8 cellular contexts compared by ENCODE assay signal in genomic region chr1:150621497-150622113, GRCh38. TPM values are rescaled to one million over a fixed set of nuclear protein-coding genes. Genes with fewer than 3 reads are reported as not detected.
A peak's percentile ranks its signal among the peaks of the same experiment; 100 is the strongest.
DNase-seq lines count a peak whose midpoint lies in the region; ATAC-seq and TF ChIP-seq lines count a peak whose summit lies in the region.

No MANE protein-coding gene starts in this region.

- peaks cover 23 to 74% (median 52%) of the 10 kb centered on the region in 4 donors for H3K4me1 ChIP-seq in stomach

- DNase-seq in DMS 273 (lab: John Stamatoyannopoulos, UW; ENCODE audit: unreplicated experiment), result peak; percentile 99
- peak; percentile 62 for DNase-seq in KBM-7
- peak; percentile 71 for DNase-seq in dedifferentiated amniotic fluid mesenchymal stem cell (ENCODE audit: extremely low spot score)
- peak; percentile 44 for DNase-seq in midbrain (lab: John Stamatoyannopoulos, UW)
- DNase-seq in stomach, result peak; percentile 60
- no peak for DNase-seq in KG1 (lab: John Stamatoyannopoulos, UW)

- H3K4me3 ChIP-seq in WI38 (ENCODE audit: low read depth, low read length), result no peak overlapping the region
- no peak overlapping the region for H3K4me3 ChIP-seq in stomach

- no peaks in the 10 kb centered on the region for H3K9me3 ChIP-seq in stomach

- H3K27me3 ChIP-seq in stomach, result no peaks in the 10 kb centered on the region

- WGBS in stomach, 5 donors, result 35 to 48% (median 39%) methylated on average over 5 of the region's 5 CpGs

- no peak for TF ChIP-seq EP300 in stomach (IDR thresholded peaks at IDR 0.05)

- TF ChIP-seq CTCF in WI38 (IDR thresholded peaks at IDR 0.05; ENCODE audit: low read depth, low read length), result peak; percentile 68
- peak in 5 of 7 experiments; percentile 48 to 74 (median 66) for TF ChIP-seq CTCF in stomach (IDR thresholded peaks at IDR 0.05)

- in situ Hi-C loops in KBM-7 (cut with MboI; ENCODE audit: low pct_unique_long_range_greater_than_20kb, low sequenced_read_pairs), result no loop called here

- H3K27ac ChIP-seq in stomach, result peak overlapping the region in 4 of 5 donors; percentile 34 to 78 (median 75)

- no peak for ATAC-seq in GM18505 (IDR thresholded peaks at IDR 0.05; ENCODE audit: unreplicated experiment)

- peaks cover 54 to 92% (median 82%) of the 10 kb centered on the region in 4 donors for H3K36me3 ChIP-seq in stomach

- intact Hi-C loops in stomach (cut with DNase I; ENCODE audit: low total_unique reads), result loop anchor here (10.0 kb wide), 1 partner anchor 67 kb away; no protein-coding TSS in a partner anchor

- TF ChIP-seq POLR2A in stomach (IDR thresholded peaks at IDR 0.05), result no peak
- no peak for TF ChIP-seq POLR2A in GM18505 (IDR thresholded peaks at IDR 0.05; ENCODE audit: borderline replicate concordance, extremely low read depth, insufficient read depth, insufficient read length)

RNA-seq across cellular contexts. Expression of gene ENSA, which starts 7.8 kb away (rescaled TPM):
- total RNA-seq in stomach, result 100 to 1,000 TPM; 106 to 349 (median 133) TPM
- 100 to 1,000 TPM; 119 to 207 (median 150) TPM for polyA plus RNA-seq in stomach

RNA-seq across cellular contexts. Expression of gene MCL1, which starts 42.2 kb away (rescaled TPM):
- total RNA-seq in stomach, result 100 to 1,000 TPM in 4 of 5 donors, 10 to 100 TPM in 1; 87.5 to 330 (median 142) TPM
- 100 to 1,000 TPM in 2 of 3 donors, 10 to 100 TPM in 1; 77.7 to 127 (median 115) TPM for polyA plus RNA-seq in stomach
